ENCODE assay signal across 10 cellular contexts in the genomic region with DNA sequence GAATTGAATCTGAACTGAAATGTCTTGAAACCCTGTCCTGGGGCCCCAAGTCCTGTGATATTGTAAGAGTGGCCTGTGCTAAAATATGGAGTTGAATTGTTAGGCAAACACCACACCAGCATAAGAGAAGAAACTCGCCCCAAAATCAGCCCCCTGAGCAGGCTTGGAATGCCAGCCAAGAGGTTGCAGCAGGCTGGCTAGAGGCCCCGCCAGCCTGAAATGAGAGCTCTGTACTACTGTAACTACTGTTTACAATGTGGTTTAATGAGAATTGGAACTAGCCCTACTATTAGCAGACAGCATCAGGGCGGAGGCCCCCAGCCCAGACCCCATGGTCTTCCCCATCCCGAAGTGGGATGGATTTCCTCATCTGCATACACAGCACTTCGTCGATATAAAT. TPM values are rescaled to one million over a fixed set of nuclear protein-coding genes. Genes with fewer than 3 reads are reported as not detected.
"Had no signal": no experiment of that assay in that cellular context is flagged by ENCODE, and none has a peak within 500 bp of the region (broad histone marks: within the 10 kb centered on the region; RNA-seq: fewer than 3 reads in every experiment).

No MANE protein-coding gene starts in this region.

- H3K4me3 ChIP-seq: GM23248, HAP-1, K562 had no signal

- H3K36me3 ChIP-seq: HAP-1 had no signal

- H3K27ac ChIP-seq: GM23248 had no signal

- H3K9me3 ChIP-seq: HAP-1 had no signal

- DNase-seq: GM23248, HFFc6, KG1 had no signal

- ATAC-seq: HCT116, K562 had no signal

- H3K9ac ChIP-seq: GM23248 had no signal

- H3K4me3 Mint-ChIP-seq: HFFc6 had no signal

- H3K4me1 ChIP-seq: HAP-1 had no signal

- H3K9me3 Mint-ChIP-seq: HFFc6 had no signal

- H2AFZ ChIP-seq: GM23248 had no signal

- H3K27ac Mint-ChIP-seq: HFFc6 had no signal

RNA-seq across cellular contexts. Expression of a gene that starts 23.7 kb away (rescaled TPM):
- total RNA-seq: H7, HFFc6, HT-29, IMR-90, K562 had no signal
- polyA plus RNA-seq: GM23248, IMR-90, K562 had no signal

RNA-seq across cellular contexts. Expression of a gene that starts 31.8 kb away (rescaled TPM):
- total RNA-seq: GM23248, H4, H7, HFFc6, HT-29, IMR-90, K562 had no signal
- polyA plus RNA-seq: GM23248, IMR-90 had no signal

RNA-seq across cellular contexts. Expression of a gene that starts 43.9 kb away (rescaled TPM):
- total RNA-seq: H7 had no signal
